ENCODE assay signal across 21 cellular contexts in the genomic region with DNA sequence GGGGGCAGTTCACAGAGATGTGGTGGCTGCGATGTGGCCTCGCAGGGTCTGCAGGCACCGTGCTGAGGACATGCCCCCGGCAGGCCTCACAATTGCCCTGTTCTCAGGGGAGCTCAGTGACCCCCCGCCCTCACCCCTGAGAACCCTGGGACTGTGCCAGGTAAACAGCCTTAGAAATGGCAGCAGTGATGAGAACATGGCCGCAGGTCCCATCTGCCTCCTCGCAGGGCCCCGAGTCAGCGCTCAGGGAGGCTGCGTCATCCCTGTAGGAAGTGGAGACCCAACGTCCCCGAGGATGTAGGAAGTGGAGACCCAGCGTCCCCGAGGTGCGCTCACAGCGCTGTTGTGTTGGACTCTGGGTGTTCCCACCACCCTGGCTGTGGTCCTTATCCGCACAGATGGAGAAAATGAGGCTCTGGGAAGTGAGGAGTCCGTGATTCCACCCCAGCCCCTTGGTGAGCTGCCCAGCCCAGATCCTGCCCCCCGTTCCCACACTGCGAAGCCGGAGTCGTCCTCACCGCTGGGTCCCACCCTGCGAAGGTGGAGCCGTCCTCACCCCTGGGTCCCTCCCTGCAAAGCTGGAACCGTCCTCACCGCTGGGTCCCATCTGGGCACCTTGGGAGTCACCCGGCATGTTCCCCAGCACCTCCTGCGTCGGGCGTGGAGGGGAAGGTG.
DNase-seq lines count a peak whose midpoint lies in the region; ATAC-seq, FAIRE-seq and TF ChIP-seq lines count a peak whose summit lies in the region.
"Had no signal": no experiment of that assay in that cellular context is flagged by ENCODE, and none has a peak within 500 bp of the region (broad histone marks: within the 10 kb centered on the region; RNA-seq: fewer than 3 reads in every experiment).

No MANE protein-coding gene starts in this region.

- no peak for TF ChIP-seq EP300 in transverse colon (IDR thresholded peaks at IDR 0.05; ENCODE audit: low read depth)

- no peak for TF ChIP-seq CTCF in kidney (IDR thresholded peaks at IDR 0.05; ENCODE audit: borderline replicate concordance, extremely low read depth, insufficient read depth)
- TF ChIP-seq CTCF in osteocyte (IDR thresholded peaks at IDR 0.05): no peak
- TF ChIP-seq CTCF in transverse colon (IDR thresholded peaks at IDR 0.05): no peak

- H3K23ac ChIP-seq in mesenchymal stem cell (ENCODE audit: low read length in 2 of 2): no peak overlapping the region

- H2AK5ac ChIP-seq in mesenchymal stem cell (ENCODE audit: low read length, severe bottlenecking): no peak overlapping the region

- no peak overlapping the region for H2BK12ac ChIP-seq in mesenchymal stem cell (ENCODE audit: low read length in 2 of 2)

- ATAC-seq in Right ventricle myocardium inferior: no peak
- no peak for ATAC-seq in HG02870 (IDR thresholded peaks at IDR 0.05; ENCODE audit: unreplicated experiment)
- ATAC-seq: GM23338, PC-3 had no signal

- H3K4me2 ChIP-seq in mesenchymal stem cell (ENCODE audit: low read length, poor library complexity, severe bottlenecking): no peak overlapping the region
- H3K4me2 ChIP-seq: BLaER1, GM23338 had no signal

- no peaks in the 10 kb centered on the region for H3K9me3 Mint-ChIP-seq in osteocyte (ENCODE audit: unreplicated experiment)
- H3K9me3 Mint-ChIP-seq: CD8-positive, alpha-beta memory T cell; GM23338 had no signal

- no peak overlapping the region for H2BK5ac ChIP-seq in mesenchymal stem cell (ENCODE audit: low read depth, low read length, poor library complexity, severe bottlenecking)

- no peak overlapping the region for H3K18ac ChIP-seq in mesenchymal stem cell (ENCODE audit: low read depth in 1 of 2, low read length in 2 of 2)

- H3K4me3 ChIP-seq in kidney (ENCODE audit: low read length in 2 of 2) (no peak overlapping the region), mesenchymal stem cell (ENCODE audit: insufficient read depth in 1 of 2, low read depth in 1 of 2, low read length in 2 of 2) (no peak overlapping the region), transverse colon (no peak overlapping the region)
- H3K4me3 ChIP-seq: BLaER1, GM23338 had no signal

- no peak overlapping the region for H3K4ac ChIP-seq in mesenchymal stem cell (ENCODE audit: low read depth in 1 of 2, low read length in 2 of 2)

- peak; percentile 69 for DNase-seq in cardiac septum (ENCODE audit: low spot score)
- DNase-seq in Right ventricle myocardium inferior (ENCODE audit: missing footprints): no peak
- peak; percentile 60 for DNase-seq in kidney
- DNase-seq in osteocyte (ENCODE audit: extremely low spot score, unreplicated experiment): peak; percentile 83
- DNase-seq in pons (ENCODE audit: low spot score): no peak
- no peak for DNase-seq in mesenchymal stem cell
- no peak for DNase-seq in transverse colon
- DNase-seq: GF-D8, KBM-7, MV-4-11, NCI-H1417, NCI-H1930, NCI-H748 treated with DMSO at 0.1 percent for 48 hours, PC-3 had no signal

- H4K8ac ChIP-seq in mesenchymal stem cell (ENCODE audit: low read length): no peak overlapping the region

- no peak for FAIRE-seq in kidney (lab: Jason Lieb, UNC)
- FAIRE-seq: A204.1, GM12891, GM18507 had no signal

- in situ Hi-C loops in transverse colon (cut with MboI; ENCODE audit: low pct_ligation_motif_present in 1 of 4, low pct_unique_long_range_greater_than_20kb in 1 of 4, low sequenced_read_pairs in 3 of 4): no loop called here

- H3K27ac Mint-ChIP-seq in osteocyte (ENCODE audit: unreplicated experiment): no peak overlapping the region
- H3K27ac Mint-ChIP-seq: CD8-positive, alpha-beta memory T cell; GM23338 had no signal

- no peaks in the 10 kb centered on the region for H3K4me1 ChIP-seq in kidney (ENCODE audit: control insufficient read depth in 1 of 2, insufficient read depth in 1 of 2, low read depth in 1 of 2, low read length in 2 of 2)
- H3K4me1 ChIP-seq in mesenchymal stem cell (ENCODE audit: control insufficient read depth, insufficient read depth, low read depth, low read length): no peaks in the 10 kb centered on the region
- no peaks in the 10 kb centered on the region for H3K4me1 ChIP-seq in transverse colon

- H3K36me3 ChIP-seq in kidney (ENCODE audit: control insufficient read depth in 1 of 2, insufficient read depth in 2 of 2, low read length in 2 of 2) (no peaks in the 10 kb centered on the region), mesenchymal stem cell (ENCODE audit: control insufficient read depth in 1 of 2, insufficient read depth in 2 of 2, low read depth in 1 of 2, low read length in 2 of 2) (no peaks in the 10 kb centered on the region), transverse colon (no peaks in the 10 kb centered on the region)
- H3K36me3 ChIP-seq: BLaER1 had no signal

- no peak overlapping the region for H2BK15ac ChIP-seq in mesenchymal stem cell (ENCODE audit: low read depth, poor library complexity, severe bottlenecking)

- H3K4me3 Mint-ChIP-seq in osteocyte (ENCODE audit: unreplicated experiment): no peak overlapping the region
- H3K4me3 Mint-ChIP-seq: CD8-positive, alpha-beta memory T cell; GM23338 had no signal

- no peaks in the 10 kb centered on the region for H3K9me3 ChIP-seq in kidney (ENCODE audit: control insufficient read depth in 1 of 2, low read length in 2 of 2)
- no peaks in the 10 kb centered on the region for H3K9me3 ChIP-seq in mesenchymal stem cell (ENCODE audit: control insufficient read depth, low read length)
- no peaks in the 10 kb centered on the region for H3K9me3 ChIP-seq in transverse colon
- H3K9me3 ChIP-seq: BLaER1 had no signal

- no peaks in the 10 kb centered on the region for H3K4me1 Mint-ChIP-seq in osteocyte (ENCODE audit: unreplicated experiment)
- H3K4me1 Mint-ChIP-seq: CD8-positive, alpha-beta memory T cell; GM23338 had no signal

- intact Hi-C loops in cardiac septum (cut with DNase I): no loop called here
- intact Hi-C loops in Right ventricle myocardium inferior (cut with DNase I): no loop called here
- intact Hi-C loops in kidney (cut with DNase I): no loop called here
- intact Hi-C loops in transverse colon (cut with DNase I; ENCODE audit: low total_unique reads): no loop called here

- H3K14ac ChIP-seq in mesenchymal stem cell (ENCODE audit: low read length in 2 of 2): no peak overlapping the region

- no peaks in the 10 kb centered on the region for H3K79me1 ChIP-seq in mesenchymal stem cell (replicated peaks; ENCODE audit: low read length, poor library complexity, severe bottlenecking)

- WGBS in mesenchymal stem cell: 84% methylated on average over 31 of the region's 31 CpGs
- 88% methylated on average over 24 of the region's 31 CpGs; no CpG with 5 or more reads in 1 of the 2 donors for WGBS in transverse colon (ENCODE audit: low coverage in 1 of 2), 2 donors

- H3K36me3 Mint-ChIP-seq in osteocyte (ENCODE audit: unreplicated experiment): no peaks in the 10 kb centered on the region
- H3K36me3 Mint-ChIP-seq: CD8-positive, alpha-beta memory T cell had no signal

- H4K91ac ChIP-seq in mesenchymal stem cell (ENCODE audit: low read length): no peak overlapping the region

- H2BK120ac ChIP-seq in mesenchymal stem cell (ENCODE audit: low read depth, low read length): no peak overlapping the region

- H3K27me3 Mint-ChIP-seq in osteocyte (ENCODE audit: unreplicated experiment): no peaks in the 10 kb centered on the region
- H3K27me3 Mint-ChIP-seq: CD8-positive, alpha-beta memory T cell had no signal

- H3K9ac ChIP-seq in kidney (ENCODE audit: low read length in 2 of 2): no peak overlapping the region
- no peak overlapping the region for H3K9ac ChIP-seq in mesenchymal stem cell (ENCODE audit: low read length)
- H3K9ac ChIP-seq: BLaER1 had no signal

- no peak overlapping the region for H2AFZ ChIP-seq in mesenchymal stem cell (ENCODE audit: low read depth, low read length)
- H2AFZ ChIP-seq: GM23338 had no signal

- no peak for TF ChIP-seq POLR2A in transverse colon (IDR thresholded peaks at IDR 0.05)

- no peaks in the 10 kb centered on the region for H3K27me3 ChIP-seq in mesenchymal stem cell (ENCODE audit: control insufficient read depth in 1 of 2, insufficient read depth in 1 of 2, low read length in 2 of 2)
- no peaks in the 10 kb centered on the region for H3K27me3 ChIP-seq in transverse colon
- H3K27me3 ChIP-seq: BLaER1 had no signal

- H3K27ac ChIP-seq in kidney (ENCODE audit: low read depth in 2 of 2, low read length in 2 of 2) (no peak overlapping the region), mesenchymal stem cell (ENCODE audit: low read length, poor library complexity, severe bottlenecking) (no peak overlapping the region), transverse colon (no peak overlapping the region)
- H3K27ac ChIP-seq: BLaER1 had no signal

Comparison
In these comparisons a context has a peak if more than half of its experiments do, and no peak if none do; other contexts are left out.
1. DNase-seq: peak in cardiac septum (single experiment), kidney (single experiment) and osteocyte (single experiment); none in Right ventricle myocardium inferior (single experiment), pons (single experiment), mesenchymal stem cell (single experiment) and transverse colon (single experiment).